ENCODE assay signal across 17 cellular contexts in the genomic region with DNA sequence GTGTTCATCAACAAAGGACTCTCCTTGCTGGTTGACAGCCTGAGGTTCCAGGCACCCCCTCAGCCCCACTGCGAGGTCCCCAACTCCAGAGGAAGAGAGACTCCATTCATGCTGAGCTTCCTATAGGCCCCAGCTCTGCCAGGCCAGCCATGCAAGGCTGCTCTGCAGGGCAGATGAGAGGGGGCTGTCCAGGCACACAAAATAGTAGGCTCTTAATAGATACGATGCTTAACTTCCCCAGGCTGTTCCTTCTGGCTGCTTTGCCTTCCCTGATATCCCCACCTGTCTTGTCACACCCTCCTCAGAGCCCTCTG. TPM values are rescaled to one million over a fixed set of nuclear protein-coding genes. Genes with fewer than 3 reads are reported as not detected.
DNase-seq lines count a peak whose midpoint lies in the region; ATAC-seq and TF ChIP-seq lines count a peak whose summit lies in the region.
"Had no signal": no experiment of that assay in that cellular context is flagged by ENCODE, and none has a peak within 500 bp of the region (broad histone marks: within the 10 kb centered on the region; RNA-seq: fewer than 3 reads in every experiment).

No MANE protein-coding gene starts in this region.

- H3K36me3 ChIP-seq in RWPE2 (ENCODE audit: low read depth) (0 out of 2 replicates have a peak, but pooled peaks cover 3% of the 10 kb centered on the region), lung (ENCODE audit: control insufficient read depth in 2 of 2, insufficient read depth in 2 of 2, low read length in 2 of 2) (no peaks in the 10 kb centered on the region), stomach (peaks cover 0 to 4% (median 0%) of the 10 kb centered on the region in 4 donors), mucosa of descending colon (ENCODE audit: low read depth) (no peaks in the 10 kb centered on the region), Peyer's patch (no peaks in the 10 kb centered on the region)
- H3K36me3 ChIP-seq: ovary had no signal

- no peaks in the 10 kb centered on the region for H3K27me3 ChIP-seq in RWPE2 (ENCODE audit: insufficient read depth, poor library complexity, severe bottlenecking)
- H3K27me3 ChIP-seq in lung (ENCODE audit: control insufficient read depth, insufficient read depth) = no peaks in the 10 kb centered on the region
- H3K27me3 ChIP-seq in stomach = no peaks in the 10 kb centered on the region
- no peaks in the 10 kb centered on the region for H3K27me3 ChIP-seq in Peyer's patch
- H3K27me3 ChIP-seq: ovary had no signal

- 53 to 73% methylated on average over 2 of the region's 2 CpGs for WGBS in lung, 2 donors
- 42 to 50% (median 48%) methylated on average over 1 to 2 of the region's 2 CpGs for WGBS in stomach, 5 donors

- no peaks in the 10 kb centered on the region for H3K9me3 Mint-ChIP-seq in chondrocyte (ENCODE audit: low read depth)
- H3K9me3 Mint-ChIP-seq: activated T-helper 2 cell treated with anti-CD3 and anti-CD28 coated beads, Interferon-gamma antibody, Interleukin-2, Interleukin-4, amounts not matched to agents 10 μg/mL and 5 μg/mL and 100 μg/mL, durations not matched to agents 14 hours and 24 hours and 36 hours had no signal

- ATAC-seq in RWPE2 (ENCODE audit: low read depth) (no peak), lung (ENCODE audit: insufficient read depth, low FRiP score) (no peak), mucosa of descending colon (no peak), GM19351 (IDR thresholded peaks at IDR 0.05; ENCODE audit: unreplicated experiment) (no peak)

- H3K4me3 Mint-ChIP-seq in chondrocyte (ENCODE audit: unreplicated experiment) = no peak overlapping the region
- H3K4me3 Mint-ChIP-seq: HFFc6 had no signal

- TF ChIP-seq EP300 in stomach (IDR thresholded peaks at IDR 0.05) = no peak

- no peak for TF ChIP-seq CTCF in RWPE2 (IDR thresholded peaks at IDR 0.05; ENCODE audit: poor library complexity, severe bottlenecking)
- TF ChIP-seq CTCF in chondrocyte (IDR thresholded peaks at IDR 0.05) = no peak
- no peak for TF ChIP-seq CTCF in lung (IDR thresholded peaks at IDR 0.05; ENCODE audit: control extremely low read depth, extremely low read depth)
- TF ChIP-seq CTCF in stomach (IDR thresholded peaks at IDR 0.05) = no peak
- TF ChIP-seq CTCF in mucosa of descending colon (IDR thresholded peaks at IDR 0.05) = no peak
- TF ChIP-seq CTCF in Peyer's patch (IDR thresholded peaks at IDR 0.05) = no peak

- TF ChIP-seq POLR2A in stomach (IDR thresholded peaks at IDR 0.05) (no peak), Peyer's patch (IDR thresholded peaks at IDR 0.05) (no peak)

- H3K36me3 Mint-ChIP-seq in chondrocyte (ENCODE audit: low read depth) = peaks cover 1% of the 10 kb centered on the region

- DNase-seq in RWPE2 (ENCODE audit: low spot score) (no peak), chondrocyte (ENCODE audit: low spot score) (peak; percentile 26), lung (ENCODE audit: low spot score) (no peak), stomach (no peak), NCI-H2107 (lab: John Stamatoyannopoulos, UW) (no peak), mucosa of descending colon (no peak), Peyer's patch (no peak)
- DNase-seq: activated CD8-positive, alpha-beta memory T cell treated with anti-CD3 and anti-CD28 coated beads for 24 hours; GF-D8; KBM-7; NCI-H345; ovary had no signal

- H3K4me1 Mint-ChIP-seq in chondrocyte (ENCODE audit: low read depth) = peaks cover 26% of the 10 kb centered on the region

- H3K9me3 ChIP-seq in RWPE2 (ENCODE audit: severe bottlenecking) = no peaks in the 10 kb centered on the region
- H3K9me3 ChIP-seq in lung (ENCODE audit: control insufficient read depth in 2 of 2, insufficient read depth in 1 of 2, low read length in 1 of 2) = no peaks in the 10 kb centered on the region
- H3K9me3 ChIP-seq in stomach = no peaks in the 10 kb centered on the region
- no peaks in the 10 kb centered on the region for H3K9me3 ChIP-seq in mucosa of descending colon
- H3K9me3 ChIP-seq in Peyer's patch = no peaks in the 10 kb centered on the region
- H3K9me3 ChIP-seq: Caco-2, ovary had no signal

- peak overlapping the region; percentile 70 for H3K27ac Mint-ChIP-seq in chondrocyte (ENCODE audit: unreplicated experiment)
- H3K27ac Mint-ChIP-seq: activated T-helper 2 cell treated with anti-CD3 and anti-CD28 coated beads, Interferon-gamma antibody, Interleukin-2, Interleukin-4, amounts not matched to agents 10 μg/mL and 5 μg/mL and 100 μg/mL, durations not matched to agents 14 hours and 24 hours and 36 hours; HFFc6 had no signal

- H3K27me3 Mint-ChIP-seq in chondrocyte (ENCODE audit: low read depth) = no peaks in the 10 kb centered on the region

- H3K27ac ChIP-seq in RWPE2 (ENCODE audit: poor library complexity, severe bottlenecking) (peak overlapping the region; percentile 46), lung (ENCODE audit: low read depth in 1 of 2, low read length in 1 of 2) (peak overlapping the region; percentile 11 to 75), stomach (peak overlapping the region; percentile 65 to 80 (median 76)), Peyer's patch (peak overlapping the region in 2 of 4 donors; percentile 40 to 59)
- H3K27ac ChIP-seq: ovary had no signal

- H3K4me1 ChIP-seq in RWPE2 (ENCODE audit: insufficient read depth, poor library complexity, severe bottlenecking) (peaks cover 12% of the 10 kb centered on the region), lung (ENCODE audit: control insufficient read depth in 2 of 2, insufficient read depth in 2 of 2, low read length in 2 of 2) (peaks cover 0 to 12% of the 10 kb centered on the region in 2 donors), stomach (peaks cover 14 to 31% (median 22%) of the 10 kb centered on the region in 4 donors), mucosa of descending colon (ENCODE audit: low read depth) (peaks cover 9% of the 10 kb centered on the region), Peyer's patch (peaks cover 0 to 15% (median 0%) of the 10 kb centered on the region in 4 donors)
- H3K4me1 ChIP-seq: Caco-2 had no signal

- H3K4me3 ChIP-seq in RWPE2 (ENCODE audit: severe bottlenecking) (no peak overlapping the region), lung (no peak overlapping the region), stomach (no peak overlapping the region), mucosa of descending colon (no peak overlapping the region), Peyer's patch (no peak overlapping the region)
- H3K4me3 ChIP-seq: ovary had no signal

- intact Hi-C loops in stomach (cut with DNase I; ENCODE audit: low total_unique reads) (loop anchor here (10.0 kb wide), 1 partner anchor 50 kb away; no protein-coding TSS in a partner anchor), mucosa of descending colon (cut with DNase I, micrococcal nuclease) (no loop called here)

RNA-seq across cellular contexts. Expression of a gene that starts 45.0 kb away (rescaled TPM):
- total RNA-seq in chondrocyte = not detected in 3 replicates
- total RNA-seq in lung = not detected
- polyA plus RNA-seq in lung = under 1 TPM in 1 of 2 donors, not detected in 1; 0.53 TPM
- total RNA-seq in stomach = not detected
- polyA plus RNA-seq in stomach = under 1 TPM in 1 of 3 donors, not detected in 2; 0.33 TPM
- total RNA-seq in mucosa of descending colon = 1 to 10 TPM in 1 of 3 donors, under 1 TPM in 2; 0.82 to 2.9 (median 0.82) TPM
- total RNA-seq in Peyer's patch = 1 to 10 TPM in 1 of 4 donors, not detected in 3; 2.3 TPM
- total RNA-seq: Caco-2, HFFc6, ureter had no signal
- polyA plus RNA-seq: ovary had no signal
